ENCODE assay signal across 26 cellular contexts in genomic region chr12:45498645-45499044, GRCh38.
"Had no signal": no experiment of that assay in that cellular context is flagged by ENCODE, and none has a peak within 500 bp of the region (broad histone marks: within the 10 kb centered on the region; RNA-seq: fewer than 3 reads in every experiment).

No MANE protein-coding gene starts in this region.

- H3K36me3 ChIP-seq: ascending aorta had no signal

- H3K27ac ChIP-seq: ascending aorta, body of pancreas had no signal

- H3K9me3 ChIP-seq: ascending aorta, body of pancreas had no signal

- H3K4me1 ChIP-seq: ascending aorta, body of pancreas had no signal

- DNase-seq: activated B cell treated with CpG ODN at 0.5 μM for 24 hours; activated CD4-positive, alpha-beta T cell treated with anti-CD3 and anti-CD28 coated beads for 1 hour; activated CD4-positive, alpha-beta T cell treated with anti-CD3 and anti-CD28 coated beads, Interleukin-2, amount 10 ng/mL, durations not matched to agents 24 days and 14 days; activated CD4-positive, alpha-beta T cell treated with anti-CD3 and anti-CD28 coated beads, Interleukin-2, amount 50 U/mL, for 48 hours; activated effector memory CD4-positive, alpha-beta T cell treated with anti-CD3 and anti-CD28 coated beads, Interleukin-2, amount 50 U/mL, for 16 hours; activated naive CD4-positive, alpha-beta T cell treated with Interleukin-2 at 50 U/mL for 16 hours; activated naive CD8-positive, alpha-beta T cell treated with anti-CD3 and anti-CD28 coated beads, Interleukin-2, amount 50 U/mL, for 24 hours; activated T-cell treated with anti-CD3 and anti-CD28 coated beads, Interleukin-2, amount 50 U/mL, for 4 hours; amniotic stem cell; body of pancreas; central memory CD4-positive, alpha-beta T cell; MM.1S; NCI-H1092 treated with DMSO at 0.1 percent for 48 hours; NCI-H1417 treated with DMSO at 0.1 percent for 48 hours; NCI-H1694; NCI-H2029; NCI-H345; NCI-H510A; NCI-H526 treated with DMSO at 0.1 percent for 48 hours; NCI-H82; PC-3; SIG-M5; T-cell; T-helper 2 cell; T1000 had no signal

- H3K4me3 ChIP-seq: ascending aorta, body of pancreas had no signal

- H3K27me3 ChIP-seq: ascending aorta, body of pancreas had no signal
